ENCODE assay signal across 13 cellular contexts in genomic region chr16:26614102-26614864, GRCh38.
DNase-seq lines count a peak whose midpoint lies in the region; ATAC-seq and TF ChIP-seq lines count a peak whose summit lies in the region.
"Had no signal": no experiment of that assay in that cellular context is flagged by ENCODE, and none has a peak within 500 bp of the region (broad histone marks: within the 10 kb centered on the region; RNA-seq: fewer than 3 reads in every experiment).

No MANE protein-coding gene starts in this region.

- no peaks in the 10 kb centered on the region for H3K36me3 ChIP-seq in BLaER1
- no peaks in the 10 kb centered on the region for H3K36me3 ChIP-seq in CD8-positive, alpha-beta memory T cell (ENCODE audit: insufficient read depth, low read length)
- H3K36me3 ChIP-seq: cardiac muscle cell had no signal

- ATAC-seq in HG03520 (IDR thresholded peaks at IDR 0.05; ENCODE audit: unreplicated experiment), result no peak
- ATAC-seq: K562 had no signal

- POLR2A ChIA-PET in CD8-positive, alpha-beta memory T cell (lab: Charles Lee), result no interaction called here
- POLR2A ChIA-PET in activated CD4-positive, alpha-beta memory T cell treated with anti-CD3 and anti-CD28 coated beads, Interleukin-2, amount 10 ng/mL, durations not matched to agents 7 days and 5 days (lab: Charles Lee), result interaction anchor here (0.8 kb wide), 1 partner anchor 16 kb away, joined by 5 read pairs; no protein-coding TSS in a partner anchor

- intact Hi-C loops in cardiac septum (cut with DNase I), result no loop called here

- H3K27me3 ChIP-seq in BLaER1, result no peaks in the 10 kb centered on the region
- H3K27me3 ChIP-seq in CD8-positive, alpha-beta memory T cell (ENCODE audit: insufficient read depth, low read length, poor library complexity, severe bottlenecking), result no peaks in the 10 kb centered on the region
- H3K27me3 ChIP-seq: cardiac muscle cell had no signal

- peaks cover 0 to 4% (median 2%) of the 10 kb centered on the region in 5 donors for H3K9me3 Mint-ChIP-seq in CD8-positive, alpha-beta memory T cell
- H3K9me3 Mint-ChIP-seq in activated CD4-positive, alpha-beta memory T cell treated with anti-CD3 and anti-CD28 coated beads, Interleukin-2, amount 10 ng/mL, durations not matched to agents 7 days and 5 days, result peaks cover 13% of the 10 kb centered on the region
- peaks cover 7% of the 10 kb centered on the region for H3K9me3 Mint-ChIP-seq in nephron progenitor cell

- CTCF ChIA-PET in CD8-positive, alpha-beta memory T cell (lab: Charles Lee), result no interaction called here
- CTCF ChIA-PET in activated CD4-positive, alpha-beta memory T cell treated with anti-CD3 and anti-CD28 coated beads, Interleukin-2, amount 10 ng/mL, durations not matched to agents 7 days and 5 days (lab: Charles Lee), result no interaction called here

- no peak for DNase-seq in CD8-positive, alpha-beta memory T cell
- peak; percentile 26 for DNase-seq in activated CD4-positive, alpha-beta memory T cell treated with anti-CD3 and anti-CD28 coated beads, Interleukin-2, amount 10 ng/mL, durations not matched to agents 7 days and 5 days
- DNase-seq in nephron progenitor cell (no peak), NCI-H2171 treated with DMSO at 0.1 percent for 48 hours (lab: John Stamatoyannopoulos, UW) (no peak), cardiac septum (ENCODE audit: low spot score) (no peak)
- DNase-seq: activated T-cell treated with anti-CD3 and anti-CD28 coated beads for 4 hours, MV-4-11, NCI-H187, Right ventricle myocardium superior had no signal

- no peak for TF ChIP-seq CTCF in nephron progenitor cell (IDR thresholded peaks at IDR 0.05)

- H3K27me3 Mint-ChIP-seq in CD8-positive, alpha-beta memory T cell, result peaks cover 0 to 2% of the 10 kb centered on the region in 2 donors
- H3K27me3 Mint-ChIP-seq in activated CD4-positive, alpha-beta memory T cell treated with anti-CD3 and anti-CD28 coated beads, Interleukin-2, amount 10 ng/mL, durations not matched to agents 7 days and 5 days, result peaks cover 37% of the 10 kb centered on the region
- H3K27me3 Mint-ChIP-seq in nephron progenitor cell (ENCODE audit: low read depth, poor library complexity), result peaks cover 9% of the 10 kb centered on the region

- H3K4me1 ChIP-seq in BLaER1, result peaks cover 36% of the 10 kb centered on the region
- no peaks in the 10 kb centered on the region for H3K4me1 ChIP-seq in CD8-positive, alpha-beta memory T cell (ENCODE audit: insufficient read depth, low read length)

- peak overlapping the region; percentile 86 for H3K27ac ChIP-seq in BLaER1
- no peak overlapping the region for H3K27ac ChIP-seq in CD8-positive, alpha-beta memory T cell (ENCODE audit: low read depth, low read length)
- H3K27ac ChIP-seq: cardiac muscle cell had no signal

- H4K20me1 ChIP-seq in BLaER1, result no peaks in the 10 kb centered on the region

- peak overlapping the region; percentile 67 for H3K9ac ChIP-seq in BLaER1

- H3K4me1 Mint-ChIP-seq in CD8-positive, alpha-beta memory T cell, result peaks cover 3 to 21% (median 5%) of the 10 kb centered on the region in 3 donors
- H3K4me1 Mint-ChIP-seq in activated CD4-positive, alpha-beta memory T cell treated with anti-CD3 and anti-CD28 coated beads, Interleukin-2, amount 10 ng/mL, durations not matched to agents 7 days and 5 days, result peaks cover 13% of the 10 kb centered on the region
- H3K4me1 Mint-ChIP-seq in nephron progenitor cell, result peaks cover 17% of the 10 kb centered on the region

- no peaks in the 10 kb centered on the region for H3K36me3 Mint-ChIP-seq in CD8-positive, alpha-beta memory T cell
- peaks cover 8% of the 10 kb centered on the region for H3K36me3 Mint-ChIP-seq in activated CD4-positive, alpha-beta memory T cell treated with anti-CD3 and anti-CD28 coated beads, Interleukin-2, amount 10 ng/mL, durations not matched to agents 7 days and 5 days (ENCODE audit: low read depth)
- no peaks in the 10 kb centered on the region for H3K36me3 Mint-ChIP-seq in nephron progenitor cell (ENCODE audit: low read depth)

- peak overlapping the region; percentile 43 for H3K4me3 ChIP-seq in BLaER1
- H3K4me3 ChIP-seq in CD8-positive, alpha-beta memory T cell (ENCODE audit: low read length), result no peak overlapping the region
- H3K4me3 ChIP-seq: cardiac muscle cell, K562 had no signal

- H3K9me3 ChIP-seq in BLaER1, result peaks cover 17% of the 10 kb centered on the region; the same call in 1 of the 2 replicates
- H3K9me3 ChIP-seq in CD8-positive, alpha-beta memory T cell (ENCODE audit: low read length), result no peaks in the 10 kb centered on the region

- peak overlapping the region; percentile 82 for H3K4me2 ChIP-seq in BLaER1

- peak overlapping the region in 4 of 7 donors; percentile 21 to 54 (median 40) for H3K4me3 Mint-ChIP-seq in CD8-positive, alpha-beta memory T cell
- H3K4me3 Mint-ChIP-seq in activated CD4-positive, alpha-beta memory T cell treated with anti-CD3 and anti-CD28 coated beads, Interleukin-2, amount 10 ng/mL, durations not matched to agents 7 days and 5 days, result peak overlapping the region; percentile 24
- no peak overlapping the region for H3K4me3 Mint-ChIP-seq in nephron progenitor cell

- H3K27ac Mint-ChIP-seq in CD8-positive, alpha-beta memory T cell, result peak overlapping the region in 7 of 8 donors; percentile 14 to 93 (median 85)
- peak overlapping the region; percentile 73 for H3K27ac Mint-ChIP-seq in activated CD4-positive, alpha-beta memory T cell treated with anti-CD3 and anti-CD28 coated beads, Interleukin-2, amount 10 ng/mL, durations not matched to agents 7 days and 5 days
- peak overlapping the region; percentile 97 for H3K27ac Mint-ChIP-seq in nephron progenitor cell
